8 cellular contexts compared by ENCODE assay signal in genomic region chr11:34356130-34356529, GRCh38. TPM values are rescaled to one million over a fixed set of nuclear protein-coding genes. Genes with fewer than 3 reads are reported as not detected.
A peak's percentile ranks its signal among the peaks of the same experiment; 100 is the strongest.
DNase-seq lines count a peak whose midpoint lies in the region; ATAC-seq and TF ChIP-seq lines count a peak whose summit lies in the region.

No MANE protein-coding gene starts in this region.

- peaks cover 36% of the 10 kb centered on the region for H3K27me3 Mint-ChIP-seq in T-helper 2 cell treated with Interferon-gamma antibody and Interleukin-4, amounts not matched to agents 5 μg/mL and 100 μg/mL, for 36 hours (ENCODE audit: low read depth)
- H3K27me3 Mint-ChIP-seq in stimulated activated naive CD8-positive, alpha-beta T cell treated with anti-CD3 and anti-CD28 coated beads, Interleukin-15, amount 100 ng/mL, for 72 hours = peaks cover 71% of the 10 kb centered on the region

- H3K4me1 Mint-ChIP-seq in T-helper 2 cell treated with Interferon-gamma antibody and Interleukin-4, amounts not matched to agents 5 μg/mL and 100 μg/mL, for 36 hours (ENCODE audit: low read depth) = peaks cover 38% of the 10 kb centered on the region
- peaks cover 35% of the 10 kb centered on the region for H3K4me1 Mint-ChIP-seq in stimulated activated naive CD8-positive, alpha-beta T cell treated with anti-CD3 and anti-CD28 coated beads, Interleukin-15, amount 100 ng/mL, for 72 hours

- H3K27me3 ChIP-seq in iPS-15b (ENCODE audit: control insufficient read depth, insufficient read depth, low read length) = peaks cover 30% of the 10 kb centered on the region

- no peaks in the 10 kb centered on the region for H3K36me3 ChIP-seq in iPS-15b (ENCODE audit: control insufficient read depth, insufficient read depth, low read length)

- in situ Hi-C loops in G401 (cut with HindIII; ENCODE audit: low sequenced_read_pairs) = no loop called here

- H3K36me3 Mint-ChIP-seq in T-helper 2 cell treated with Interferon-gamma antibody and Interleukin-4, amounts not matched to agents 5 μg/mL and 100 μg/mL, for 36 hours (ENCODE audit: low read depth) = peaks cover 4% of the 10 kb centered on the region

- no peak for TF ChIP-seq CTCF in WI38 (IDR thresholded peaks at IDR 0.05; ENCODE audit: low read depth, low read length)

- H3K4me1 ChIP-seq in iPS-15b (ENCODE audit: control insufficient read depth, insufficient read depth, low read length) = peaks cover 9% of the 10 kb centered on the region

- H3K4me3 ChIP-seq in WI38 (ENCODE audit: low read depth, low read length) (peak overlapping the region; percentile 60), iPS-15b (ENCODE audit: low read depth, low read length) (peak overlapping the region; percentile 65)

- H3K4me3 Mint-ChIP-seq in T-helper 2 cell treated with Interferon-gamma antibody and Interleukin-4, amounts not matched to agents 5 μg/mL and 100 μg/mL, for 36 hours = peak overlapping the region; percentile 83
- peak overlapping the region; percentile 87 to 93 for H3K4me3 Mint-ChIP-seq in stimulated activated naive CD8-positive, alpha-beta T cell treated with anti-CD3 and anti-CD28 coated beads, Interleukin-15, amount 100 ng/mL, for 72 hours

- H3K9ac ChIP-seq in iPS-15b (ENCODE audit: low read depth, low read length) = no peak overlapping the region

- no peaks in the 10 kb centered on the region for H3K9me3 ChIP-seq in iPS-15b (ENCODE audit: control insufficient read depth, insufficient read depth, low read length)

- H3K27ac Mint-ChIP-seq in T-helper 2 cell treated with Interferon-gamma antibody and Interleukin-4, amounts not matched to agents 5 μg/mL and 100 μg/mL, for 36 hours = no peak overlapping the region
- no peak overlapping the region for H3K27ac Mint-ChIP-seq in stimulated activated naive CD8-positive, alpha-beta T cell treated with anti-CD3 and anti-CD28 coated beads, Interleukin-15, amount 100 ng/mL, for 72 hours

- H3K9me3 Mint-ChIP-seq in T-helper 2 cell treated with Interferon-gamma antibody and Interleukin-4, amounts not matched to agents 5 μg/mL and 100 μg/mL, for 36 hours = no peaks in the 10 kb centered on the region
- no peaks in the 10 kb centered on the region for H3K9me3 Mint-ChIP-seq in stimulated activated naive CD8-positive, alpha-beta T cell treated with anti-CD3 and anti-CD28 coated beads, Interleukin-15, amount 100 ng/mL, for 72 hours

- ATAC-seq in stimulated activated naive CD8-positive, alpha-beta T cell treated with anti-CD3 and anti-CD28 coated beads, Interleukin-15, amount 100 ng/mL, for 72 hours = no peak

- DNase-seq in T-helper 2 cell treated with Interferon-gamma antibody and Interleukin-4, amounts not matched to agents 5 μg/mL and 100 μg/mL, for 36 hours (ENCODE audit: low spot score) = no peak
- DNase-seq in T-helper 2 cell (no peak), NCI-H226 (no peak), G401 (ENCODE audit: low spot score) (no peak)
- no peak for DNase-seq in stimulated activated naive CD8-positive, alpha-beta T cell treated with anti-CD3 and anti-CD28 coated beads, Interleukin-15, amount 100 ng/mL, for 72 hours
- DNase-seq in stimulated activated CD4-positive, alpha-beta T cell treated with anti-CD3 and anti-CD28 coated beads, Interleukin-4, amount 100 ng/mL, for 1 hour = no peak

RNA-seq across cellular contexts. Expression of gene ABTB2, which starts 1.7 kb away (rescaled TPM):
- 1.8 and 2.9 TPM in 2 replicates for total RNA-seq in G401 (2014; rRNA removed; shearing (Covaris generic))
